In genomic region chr2:202408546-202409140, GRCh38 we compare ENCODE assay signal across 1 cellular context.
TF ChIP-seq lines count a peak whose summit lies in the region.

No MANE protein-coding gene starts in this region.

TF ChIP-seq in SK-N-SH treated with all-trans-retinoic acid at 6 μM for 48 hours, 23 proteins besides CTCF, POLR2A, EP300 and RAD21 (continued from another document):
- TF ChIP-seq, protein P1, sequence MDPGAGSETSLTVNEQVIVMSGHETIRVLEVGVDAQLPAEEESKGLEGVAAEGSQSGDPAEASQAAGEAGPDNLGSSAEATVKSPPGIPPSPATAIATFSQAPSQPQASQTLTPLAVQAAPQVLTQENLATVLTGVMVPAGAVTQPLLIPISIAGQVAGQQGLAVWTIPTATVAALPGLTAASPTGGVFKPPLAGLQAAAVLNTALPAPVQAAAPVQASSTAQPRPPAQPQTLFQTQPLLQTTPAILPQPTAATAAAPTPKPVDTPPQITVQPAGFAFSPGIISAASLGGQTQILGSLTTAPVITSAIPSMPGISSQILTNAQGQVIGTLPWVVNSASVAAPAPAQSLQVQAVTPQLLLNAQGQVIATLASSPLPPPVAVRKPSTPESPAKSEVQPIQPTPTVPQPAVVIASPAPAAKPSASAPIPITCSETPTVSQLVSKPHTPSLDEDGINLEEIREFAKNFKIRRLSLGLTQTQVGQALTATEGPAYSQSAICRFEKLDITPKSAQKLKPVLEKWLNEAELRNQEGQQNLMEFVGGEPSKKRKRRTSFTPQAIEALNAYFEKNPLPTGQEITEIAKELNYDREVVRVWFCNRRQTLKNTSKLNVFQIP (CRISPR knock-in tag; IDR thresholded peaks at IDR 0.05; ENCODE audit: borderline replicate concordance, low read depth) = no peak
- no peak for TF ChIP-seq ESRRG (CRISPR knock-in tag; IDR thresholded peaks at IDR 0.05)
- no peak for TF ChIP-seq CREB5 (CRISPR knock-in tag; IDR thresholded peaks at IDR 0.05; ENCODE audit: low read depth)
- no peak for TF ChIP-seq OSR1 (CRISPR knock-in tag; IDR thresholded peaks at IDR 0.05)
- no peak for TF ChIP-seq ZC3H10 (CRISPR knock-in tag; IDR thresholded peaks at IDR 0.05)
- no peak for TF ChIP-seq PPARA (CRISPR knock-in tag; IDR thresholded peaks at IDR 0.05; ENCODE audit: borderline replicate concordance)
